Comparison of ENCODE assay signal across 8 cellular contexts in the genomic region with DNA sequence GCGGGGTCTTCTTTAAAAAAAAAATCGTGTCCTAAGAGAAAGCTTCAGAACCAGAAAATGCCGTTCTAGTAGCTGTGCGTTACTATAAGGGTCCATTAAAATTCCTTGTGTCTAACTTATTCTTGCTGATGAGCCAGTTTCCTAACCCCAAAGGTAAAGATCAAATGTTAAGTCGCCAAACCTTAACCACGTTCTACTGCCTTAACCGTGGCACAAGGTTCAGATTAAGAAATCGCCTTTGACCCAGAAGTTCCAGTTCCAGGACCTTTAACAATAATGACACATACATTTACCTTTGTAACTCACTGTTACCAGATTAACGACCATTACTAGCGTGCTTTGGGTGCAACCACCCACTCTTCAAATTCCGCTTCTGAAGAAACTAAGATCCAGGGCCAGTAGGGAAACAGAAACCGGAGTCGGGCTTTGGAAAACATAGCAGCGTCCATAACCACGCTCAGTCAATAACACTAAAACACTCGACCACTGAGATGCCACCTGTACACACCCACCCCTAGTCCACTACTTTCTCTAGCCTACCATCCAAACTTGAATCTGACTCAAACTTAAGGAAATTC. TPM values are rescaled to one million over a fixed set of nuclear protein-coding genes. Genes with fewer than 3 reads are reported as not detected.
DNase-seq lines count a peak whose midpoint lies in the region; ATAC-seq and TF ChIP-seq lines count a peak whose summit lies in the region.

No MANE protein-coding gene starts in this region.

- peaks cover 3% of the 10 kb centered on the region for H3K27me3 Mint-ChIP-seq in glutamatergic neuron (ENCODE audit: unreplicated experiment)

- intact Hi-C loops in prostate gland (cut with DNase I): no loop called here

- peak overlapping the region; percentile 80 to 93 for H3K4me3 ChIP-seq in prostate gland

- ATAC-seq in GM21360 (IDR thresholded peaks at IDR 0.05; ENCODE audit: unreplicated experiment) (peak; percentile 26), HG03521 (IDR thresholded peaks at IDR 0.05; ENCODE audit: unreplicated experiment) (peak; percentile 20)

- peaks cover 7% of the 10 kb centered on the region for H3K4me1 Mint-ChIP-seq in glutamatergic neuron (ENCODE audit: low read depth, unreplicated experiment)

- H3K9me3 Mint-ChIP-seq in glutamatergic neuron (ENCODE audit: unreplicated experiment): no peaks in the 10 kb centered on the region

- no peaks in the 10 kb centered on the region for H3K27me3 ChIP-seq in prostate gland (replicated peaks; ENCODE audit: insufficient read depth)

- H3K27ac ChIP-seq in prostate gland: peak overlapping the region; percentile 80 to 88

- no peaks in the 10 kb centered on the region for H3K36me3 ChIP-seq in prostate gland

- no peaks in the 10 kb centered on the region for H3K36me3 Mint-ChIP-seq in glutamatergic neuron (ENCODE audit: unreplicated experiment)

- no peaks in the 10 kb centered on the region for H3K4me1 ChIP-seq in prostate gland (replicated peaks)

- no peak for TF ChIP-seq CTCF in glutamatergic neuron (IDR thresholded peaks at IDR 0.05; ENCODE audit: partially characterized antibody, unreplicated experiment)
- no peak for TF ChIP-seq CTCF in prostate gland (IDR thresholded peaks at IDR 0.05)

- DNase-seq in ELR (ENCODE audit: low read depth) (peak; percentile 31), glutamatergic neuron (no peak), prostate gland (ENCODE audit: low spot score) (no peak), midbrain (lab: John Stamatoyannopoulos, UW) (no peak)
- DNase-seq in activated CD4-positive, alpha-beta T cell treated with anti-CD3 and anti-CD28 coated beads, Interleukin-2, amount 50 U/mL, for 48 hours: peak; percentile 4 to 8
- DNase-seq in activated CD4-positive, CD25-positive, alpha-beta regulatory T cell treated with anti-CD3 and anti-CD28 coated beads, Interleukin-2, amount 50 U/mL, for 72 hours: no peak

- H3K27ac Mint-ChIP-seq in glutamatergic neuron (ENCODE audit: unreplicated experiment): peak overlapping the region; percentile 94

- 3% methylated on average over 16 of the region's 16 CpGs for WGBS in prostate gland

- H3K9me3 ChIP-seq in prostate gland: no peaks in the 10 kb centered on the region

- H3K4me3 Mint-ChIP-seq in glutamatergic neuron (ENCODE audit: unreplicated experiment): peak overlapping the region; percentile 99

- TF ChIP-seq POLR2A in prostate gland (IDR thresholded peaks at IDR 0.05): no peak

RNA-seq across cellular contexts. Expression of gene BET1, which starts 0.6 kb away (rescaled TPM):
- total RNA-seq in glutamatergic neuron (ENCODE audit: unreplicated experiment): 14.5 TPM
- 10 to 100 TPM; 18.0 to 25.1 TPM for total RNA-seq in prostate gland

Comparison
In these comparisons a context has a peak if more than half of its experiments do, and no peak if none do; other contexts are left out.
1. DNase-seq: peak in ELR (single experiment) and activated CD4-positive, alpha-beta T cell treated with anti-CD3 and anti-CD28 coated beads, Interleukin-2, amount 50 U/mL, for 48 hours (2 of 2); none in glutamatergic neuron (single experiment), prostate gland (single experiment), activated CD4-positive, CD25-positive, alpha-beta regulatory T cell treated with anti-CD3 and anti-CD28 coated beads, Interleukin-2, amount 50 U/mL, for 72 hours (single experiment) and midbrain (single experiment).